1 cellular context compared by ENCODE assay signal in the genomic region with DNA sequence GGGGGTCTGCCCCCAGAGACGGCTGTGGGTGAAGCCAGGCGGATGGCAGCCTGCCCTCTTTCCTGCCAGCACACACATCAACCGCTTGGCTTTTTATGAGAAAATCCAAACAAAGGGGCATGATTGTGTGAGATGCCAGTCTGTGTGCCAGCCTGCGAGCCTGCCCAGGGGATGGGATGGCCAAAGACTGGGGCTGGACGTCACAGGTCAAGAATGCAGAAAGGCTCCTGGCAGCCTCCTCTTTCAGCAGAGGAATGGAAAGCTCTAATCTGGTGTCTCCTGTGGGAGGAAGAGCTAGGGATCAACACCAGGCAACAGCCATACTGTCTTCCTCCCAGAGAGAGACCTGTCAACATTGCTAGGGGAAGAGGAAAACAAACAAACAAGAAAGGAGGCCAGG.
TF ChIP-seq lines count a peak whose summit lies in the region.

No MANE protein-coding gene starts in this region.

TF ChIP-seq in K562, 482 proteins besides CTCF, POLR2A, EP300 and RAD21:
- TF ChIP-seq FOXJ3 (CRISPR knock-in tag; IDR thresholded peaks at IDR 0.05) (no peak), ZNF212 (CRISPR knock-in tag; IDR thresholded peaks at IDR 0.05) (no peak), EHMT2 (IDR thresholded peaks at IDR 0.05) (no peak), MXI1 (IDR thresholded peaks at IDR 0.05; ENCODE audit: low read depth, low read length) (no peak), NR4A1 (CRISPR knock-in tag; IDR thresholded peaks at IDR 0.05) (no peak), NR4A1 (tag; IDR thresholded peaks at IDR 0.05) (no peak), FUS (optimal IDR thresholded peaks at IDR 0.05; ENCODE audit: low read depth, low read length) (no peak), TBP (optimal IDR thresholded peaks at IDR 0.05; ENCODE audit: low read depth, low read length) (no peak)
- TF ChIP-seq, protein P1, sequence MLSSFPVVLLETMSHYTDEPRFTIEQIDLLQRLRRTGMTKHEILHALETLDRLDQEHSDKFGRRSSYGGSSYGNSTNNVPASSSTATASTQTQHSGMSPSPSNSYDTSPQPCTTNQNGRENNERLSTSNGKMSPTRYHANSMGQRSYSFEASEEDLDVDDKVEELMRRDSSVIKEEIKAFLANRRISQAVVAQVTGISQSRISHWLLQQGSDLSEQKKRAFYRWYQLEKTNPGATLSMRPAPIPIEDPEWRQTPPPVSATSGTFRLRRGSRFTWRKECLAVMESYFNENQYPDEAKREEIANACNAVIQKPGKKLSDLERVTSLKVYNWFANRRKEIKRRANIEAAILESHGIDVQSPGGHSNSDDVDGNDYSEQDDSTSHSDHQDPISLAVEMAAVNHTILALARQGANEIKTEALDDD (IDR thresholded peaks at IDR 0.05): no peak
TF ChIP-seq in K562: peak in this region for 0.
